13 cellular contexts compared by ENCODE assay signal in genomic region chr10:95783741-95784140, GRCh38. TPM values are rescaled to one million over a fixed set of nuclear protein-coding genes. Genes with fewer than 3 reads are reported as not detected.
DNase-seq lines count a peak whose midpoint lies in the region; ATAC-seq, FAIRE-seq and TF ChIP-seq lines count a peak whose summit lies in the region.
"Had no signal": no experiment of that assay in that cellular context is flagged by ENCODE, and none has a peak within 500 bp of the region (broad histone marks: within the 10 kb centered on the region; RNA-seq: fewer than 3 reads in every experiment).

No MANE protein-coding gene starts in this region.

- no peaks in the 10 kb centered on the region for H3K9me3 Mint-ChIP-seq in activated B cell treated with CpG ODN at 0.5 μM for 24 hours
- H3K9me3 Mint-ChIP-seq: activated T-cell treated with anti-CD3 and anti-CD28 coated beads, Interleukin-2, amount 50 U/mL, for 24 hours had no signal

- peaks cover 25% of the 10 kb centered on the region for H3K36me3 Mint-ChIP-seq in activated B cell treated with CpG ODN at 0.5 μM for 24 hours (ENCODE audit: low read depth)

- POLR2A ChIA-PET in activated B cell treated with CpG ODN at 0.5 μM for 24 hours (lab: Charles Lee): interaction anchor here (0.7 to 14.6 kb wide), 20 partner anchors 8 to 346 kb away, joined by 3 to 298 read pairs (median 4); partner anchors contain the start of genes ENTPD1, TCTN3 and ZNF518A

- intact Hi-C loops in activated B cell treated with CpG ODN at 0.5 μM for 24 hours (cut with micrococcal nuclease): loop anchor here (1.0 kb wide), 7 partner anchors 10 to 89 kb away; no protein-coding TSS in a partner anchor

- peak overlapping the region; percentile 53 for H3K4me3 Mint-ChIP-seq in activated B cell treated with CpG ODN at 0.5 μM for 24 hours
- H3K4me3 Mint-ChIP-seq: activated T-cell treated with anti-CD3 and anti-CD28 coated beads, Interleukin-2, amount 50 U/mL, for 24 hours; neural crest cell had no signal

- H3K4me1 Mint-ChIP-seq in activated B cell treated with CpG ODN at 0.5 μM for 24 hours: peaks cover 95% of the 10 kb centered on the region

- no peak overlapping the region for H3K27ac ChIP-seq in caudate nucleus (ENCODE audit: low read depth, low read length)
- H3K27ac ChIP-seq: SK-N-MC had no signal

- DNase-seq in activated B cell treated with CpG ODN at 0.5 μM for 24 hours (no peak), caudate nucleus (lab: John Stamatoyannopoulos, UW) (no peak), HTR-8/SVneo (ENCODE audit: insufficient read length, low spot score) (no peak)
- DNase-seq in activated naive CD4-positive, alpha-beta T cell treated with Interleukin-2 at 50 U/mL for 16 hours: no peak
- DNase-seq in stimulated activated CD4-positive, alpha-beta T cell treated with anti-CD3 and anti-CD28 coated beads, Interleukin-2, amount 100 ng/mL, for 48 hours: no peak
- DNase-seq: activated T-cell treated with anti-CD3 and anti-CD28 coated beads, Interleukin-2, amount 50 U/mL, for 24 hours; NCI-H187 had no signal

- H3K27ac Mint-ChIP-seq in activated B cell treated with CpG ODN at 0.5 μM for 24 hours: peak overlapping the region; percentile 99
- H3K27ac Mint-ChIP-seq: activated T-cell treated with anti-CD3 and anti-CD28 coated beads, Interleukin-2, amount 50 U/mL, for 24 hours had no signal

- no peaks in the 10 kb centered on the region for H3K27me3 Mint-ChIP-seq in activated B cell treated with CpG ODN at 0.5 μM for 24 hours

- CTCF ChIA-PET in activated B cell treated with CpG ODN at 0.5 μM for 24 hours (lab: Charles Lee): interaction anchor here (1.0 to 5.3 kb wide), 9 partner anchors 24 to 90 kb away, joined by 3 to 38 read pairs (median 7); partner anchors contain the start of genes ENTPD1 and TCTN3

- ATAC-seq in GM18508 (IDR thresholded peaks at IDR 0.05; ENCODE audit: insufficient read depth, unreplicated experiment): peak; percentile 25
- ATAC-seq in GM21381 (IDR thresholded peaks at IDR 0.05; ENCODE audit: unreplicated experiment): peak; percentile 54
- ATAC-seq in HG03097 (IDR thresholded peaks at IDR 0.05; ENCODE audit: low FRiP score, unreplicated experiment): peak; percentile 36
- peak; percentile 55 for ATAC-seq in activated B cell treated with CpG ODN at 0.5 μM for 24 hours (ENCODE audit: low read depth)

- no peak for FAIRE-seq in HTR-8/SVneo (lab: Jason Lieb, UNC)
- FAIRE-seq: colon had no signal

- TF ChIP-seq CTCF in activated B cell treated with CpG ODN at 0.5 μM for 24 hours (IDR thresholded peaks at IDR 0.05): no peak

RNA-seq across cellular contexts. Expression of gene ENTPD1, which starts 27.8 kb away (rescaled TPM):
- 187 TPM in 2 replicates for total RNA-seq in activated B cell treated with CpG ODN at 0.5 μM for 24 hours
